Comparison of ENCODE assay signal across 1 cellular context in the genomic region with DNA sequence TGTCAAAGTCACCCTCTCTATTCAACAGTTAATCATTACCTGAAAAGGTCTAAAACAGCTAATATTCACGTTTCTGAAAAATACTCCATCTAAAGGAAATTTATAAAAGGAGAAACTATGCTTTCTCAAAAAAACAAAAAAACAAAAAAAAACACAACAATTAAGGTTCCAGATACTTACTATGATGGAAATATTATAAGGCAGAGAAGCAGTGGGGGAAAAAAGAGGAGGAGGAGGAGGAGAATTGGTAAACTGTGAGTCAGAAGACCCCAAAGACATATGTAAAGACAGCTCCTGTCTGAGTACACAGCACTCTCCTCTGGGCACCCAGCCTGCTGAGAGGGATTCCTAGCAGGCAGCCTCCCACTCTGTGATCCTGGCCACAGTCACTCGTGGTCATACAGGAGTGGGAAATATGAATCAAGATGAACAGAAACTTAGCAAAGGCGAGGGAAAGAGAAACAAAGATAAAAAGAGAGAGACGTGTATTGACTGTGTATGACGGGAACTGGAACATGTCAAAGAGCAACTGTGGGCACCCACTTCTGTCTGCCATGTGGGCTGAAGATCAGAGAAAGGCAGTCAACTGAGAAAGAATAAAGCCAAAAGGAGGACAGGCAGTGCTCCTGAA.
TF ChIP-seq lines count a peak whose summit lies in the region.

No MANE protein-coding gene starts in this region.

TF ChIP-seq in SK-N-SH treated with all-trans-retinoic acid at 6 μM for 48 hours, 23 proteins besides CTCF, POLR2A, EP300 and RAD21 (continued from another document):
- no peak for TF ChIP-seq OSR1 (CRISPR knock-in tag; IDR thresholded peaks at IDR 0.05)
- no peak for TF ChIP-seq ZFP30 (CRISPR knock-in tag; IDR thresholded peaks at IDR 0.05)
- TF ChIP-seq PATZ1 (CRISPR knock-in tag; IDR thresholded peaks at IDR 0.05; ENCODE audit: borderline replicate concordance) = no peak
- TF ChIP-seq TCF4 (CRISPR knock-in tag; IDR thresholded peaks at IDR 0.05; ENCODE audit: borderline replicate concordance) = no peak
- TF ChIP-seq, protein P1, sequence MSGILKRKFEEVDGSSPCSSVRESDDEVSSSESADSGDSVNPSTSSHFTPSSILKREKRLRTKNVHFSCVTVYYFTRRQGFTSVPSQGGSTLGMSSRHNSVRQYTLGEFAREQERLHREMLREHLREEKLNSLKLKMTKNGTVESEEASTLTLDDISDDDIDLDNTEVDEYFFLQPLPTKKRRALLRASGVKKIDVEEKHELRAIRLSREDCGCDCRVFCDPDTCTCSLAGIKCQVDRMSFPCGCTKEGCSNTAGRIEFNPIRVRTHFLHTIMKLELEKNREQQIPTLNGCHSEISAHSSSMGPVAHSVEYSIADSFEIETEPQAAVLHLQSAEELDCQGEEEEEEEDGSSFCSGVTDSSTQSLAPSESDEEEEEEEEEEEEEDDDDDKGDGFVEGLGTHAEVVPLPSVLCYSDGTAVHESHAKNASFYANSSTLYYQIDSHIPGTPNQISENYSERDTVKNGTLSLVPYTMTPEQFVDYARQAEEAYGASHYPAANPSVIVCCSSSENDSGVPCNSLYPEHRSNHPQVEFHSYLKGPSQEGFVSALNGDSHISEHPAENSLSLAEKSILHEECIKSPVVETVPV (CRISPR knock-in tag; IDR thresholded peaks at IDR 0.05) = no peak
- no peak for TF ChIP-seq ZC3H10 (CRISPR knock-in tag; IDR thresholded peaks at IDR 0.05)
- no peak for TF ChIP-seq RARB (CRISPR knock-in tag; IDR thresholded peaks at IDR 0.05)
- no peak for TF ChIP-seq ZNF565 (CRISPR knock-in tag; conservative IDR thresholded peaks at IDR 0.05; ENCODE audit: low read depth)
- TF ChIP-seq, protein P2, sequence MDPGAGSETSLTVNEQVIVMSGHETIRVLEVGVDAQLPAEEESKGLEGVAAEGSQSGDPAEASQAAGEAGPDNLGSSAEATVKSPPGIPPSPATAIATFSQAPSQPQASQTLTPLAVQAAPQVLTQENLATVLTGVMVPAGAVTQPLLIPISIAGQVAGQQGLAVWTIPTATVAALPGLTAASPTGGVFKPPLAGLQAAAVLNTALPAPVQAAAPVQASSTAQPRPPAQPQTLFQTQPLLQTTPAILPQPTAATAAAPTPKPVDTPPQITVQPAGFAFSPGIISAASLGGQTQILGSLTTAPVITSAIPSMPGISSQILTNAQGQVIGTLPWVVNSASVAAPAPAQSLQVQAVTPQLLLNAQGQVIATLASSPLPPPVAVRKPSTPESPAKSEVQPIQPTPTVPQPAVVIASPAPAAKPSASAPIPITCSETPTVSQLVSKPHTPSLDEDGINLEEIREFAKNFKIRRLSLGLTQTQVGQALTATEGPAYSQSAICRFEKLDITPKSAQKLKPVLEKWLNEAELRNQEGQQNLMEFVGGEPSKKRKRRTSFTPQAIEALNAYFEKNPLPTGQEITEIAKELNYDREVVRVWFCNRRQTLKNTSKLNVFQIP (CRISPR knock-in tag; IDR thresholded peaks at IDR 0.05; ENCODE audit: borderline replicate concordance, low read depth) = no peak
- no peak for TF ChIP-seq ARNTL (CRISPR knock-in tag; IDR thresholded peaks at IDR 0.05; ENCODE audit: borderline replicate concordance, low read depth)
- no peak for TF ChIP-seq ESRRG (CRISPR knock-in tag; IDR thresholded peaks at IDR 0.05)
- no peak for TF ChIP-seq TOX (CRISPR knock-in tag; IDR thresholded peaks at IDR 0.05; ENCODE audit: borderline replicate concordance)
- TF ChIP-seq CSDC2 (CRISPR knock-in tag; IDR thresholded peaks at IDR 0.05) = no peak
